Comparison of ENCODE assay signal across 1 cellular context in genomic region chr7:130409067-130409721, GRCh38.
TF ChIP-seq lines count a peak whose summit lies in the region.

No MANE protein-coding gene starts in this region.

TF ChIP-seq in WTC11, 78 proteins besides CTCF, POLR2A, EP300 and RAD21 (continued from another document):
- TF ChIP-seq OVOL2 (CRISPR knock-in tag; IDR thresholded peaks at IDR 0.05; ENCODE audit: borderline replicate concordance) = no peak
- TF ChIP-seq, protein P1, sequence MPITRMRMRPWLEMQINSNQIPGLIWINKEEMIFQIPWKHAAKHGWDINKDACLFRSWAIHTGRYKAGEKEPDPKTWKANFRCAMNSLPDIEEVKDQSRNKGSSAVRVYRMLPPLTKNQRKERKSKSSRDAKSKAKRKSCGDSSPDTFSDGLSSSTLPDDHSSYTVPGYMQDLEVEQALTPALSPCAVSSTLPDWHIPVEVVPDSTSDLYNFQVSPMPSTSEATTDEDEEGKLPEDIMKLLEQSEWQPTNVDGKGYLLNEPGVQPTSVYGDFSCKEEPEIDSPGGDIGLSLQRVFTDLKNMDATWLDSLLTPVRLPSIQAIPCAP (CRISPR knock-in tag; IDR thresholded peaks at IDR 0.05) = no peak
- no peak for TF ChIP-seq TEAD4 (CRISPR knock-in tag; IDR thresholded peaks at IDR 0.05)
- TF ChIP-seq STAT6 (CRISPR knock-in tag; conservative IDR thresholded peaks at IDR 0.05; ENCODE audit: low read depth) = no peak
TF ChIP-seq in WTC11: peak in this region for 0.
